In the genomic region with DNA sequence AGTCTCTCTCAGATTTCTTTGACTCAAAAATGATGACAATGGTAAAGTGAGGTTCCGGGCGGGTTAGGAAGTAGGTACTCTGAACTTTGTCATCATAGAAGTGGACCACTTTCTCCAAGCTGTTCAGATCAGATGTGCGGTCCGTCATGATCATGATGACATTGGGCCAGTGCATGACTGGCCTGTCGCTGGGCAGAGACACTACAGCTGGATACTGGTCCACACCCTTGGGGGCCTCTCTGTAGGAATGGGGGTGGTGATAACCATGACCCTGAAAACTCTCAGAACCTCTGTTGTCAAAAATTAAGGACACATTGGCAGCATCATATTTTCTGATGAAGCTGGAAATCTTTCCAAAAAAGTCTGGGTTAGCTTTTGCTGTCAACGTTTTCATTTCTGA, we compare ENCODE assay signal across 22 cellular contexts.
"Had no signal": no experiment of that assay in that cellular context is flagged by ENCODE, and none has a peak within 500 bp of the region (broad histone marks: within the 10 kb centered on the region; RNA-seq: fewer than 3 reads in every experiment).

No MANE protein-coding gene starts in this region.

- H3K27me3 Mint-ChIP-seq: activated CD4-positive, alpha-beta memory T cell treated with anti-CD3 and anti-CD28 coated beads, Interleukin-2, amount 10 ng/mL, durations not matched to agents 7 days and 5 days; activated CD4-positive, alpha-beta T cell treated with anti-CD3 and anti-CD28 coated beads, Interleukin-2, amount 10 ng/mL, durations not matched to agents 7 days and 5 days; activated naive CD4-positive, alpha-beta T cell treated with anti-CD3 and anti-CD28 coated beads, Interleukin-2, amount 50 U/mL, for 24 hours had no signal

- H3K4me3 ChIP-seq: breast epithelium, MG63 had no signal

- H3K27me3 ChIP-seq: breast epithelium, MG63 had no signal

- ATAC-seq: PC-3 had no signal

- H3K9me3 ChIP-seq: breast epithelium had no signal

- H3K27ac ChIP-seq: breast epithelium, VCaP had no signal

- DNase-seq: activated CD4-positive, alpha-beta memory T cell treated with anti-CD3 and anti-CD28 coated beads, Interleukin-2, amount 10 ng/mL, durations not matched to agents 7 days and 5 days; activated CD4-positive, alpha-beta T cell treated with anti-CD3 and anti-CD28 coated beads, Interleukin-2, amount 10 ng/mL, durations not matched to agents 7 days and 5 days; activated CD4-positive, CD25-positive, alpha-beta regulatory T cell; activated CD8-positive, alpha-beta memory T cell treated with anti-CD3 and anti-CD28 coated beads, Interleukin-2, amount 50 U/mL, for 48 hours; activated effector memory CD4-positive, alpha-beta T cell treated with Interleukin-2 at 50 U/mL for 16 hours; activated naive CD4-positive, alpha-beta T cell; activated T-cell treated with anti-CD3 and anti-CD28 coated beads, Interleukin-2, amount 50 U/mL, for 1 hour; aorta; central memory CD4-positive, alpha-beta T cell; MG63; NCI-H1092 treated with DMSO at 0.1 percent for 48 hours; NCI-H1436; NCI-H1694 treated with DMSO at 0.1 percent for 48 hours; NCI-H2029 treated with DMSO at 0.1 percent for 48 hours; NCI-H510A treated with DMSO at 0.1 percent for 48 hours; NCI-H69; PC-3; SIG-M5; T-helper 1 cell had no signal

- H3K4me3 Mint-ChIP-seq: activated CD4-positive, alpha-beta memory T cell treated with anti-CD3 and anti-CD28 coated beads, Interleukin-2, amount 10 ng/mL, durations not matched to agents 7 days and 5 days; activated CD4-positive, alpha-beta T cell treated with anti-CD3 and anti-CD28 coated beads, Interleukin-2, amount 10 ng/mL, durations not matched to agents 7 days and 5 days; activated naive CD4-positive, alpha-beta T cell treated with anti-CD3 and anti-CD28 coated beads, Interleukin-2, amount 50 U/mL, for 24 hours had no signal

- H3K27ac Mint-ChIP-seq: activated CD4-positive, alpha-beta memory T cell treated with anti-CD3 and anti-CD28 coated beads, Interleukin-2, amount 10 ng/mL, durations not matched to agents 7 days and 5 days; activated CD4-positive, alpha-beta T cell treated with anti-CD3 and anti-CD28 coated beads, Interleukin-2, amount 10 ng/mL, durations not matched to agents 7 days and 5 days; activated naive CD4-positive, alpha-beta T cell treated with anti-CD3 and anti-CD28 coated beads, Interleukin-2, amount 50 U/mL, for 24 hours had no signal

- H3K4me1 ChIP-seq: breast epithelium had no signal

- H3K36me3 ChIP-seq: breast epithelium had no signal

- H3K9me3 Mint-ChIP-seq: activated CD4-positive, alpha-beta memory T cell treated with anti-CD3 and anti-CD28 coated beads, Interleukin-2, amount 10 ng/mL, durations not matched to agents 7 days and 5 days; activated CD4-positive, alpha-beta T cell treated with anti-CD3 and anti-CD28 coated beads, Interleukin-2, amount 10 ng/mL, durations not matched to agents 7 days and 5 days; activated naive CD4-positive, alpha-beta T cell treated with anti-CD3 and anti-CD28 coated beads, Interleukin-2, amount 50 U/mL, for 24 hours had no signal
